1 cellular context compared by ENCODE assay signal in genomic region chr3:136818191-136818850, GRCh38.
TF ChIP-seq lines count a peak whose summit lies in the region.

No MANE protein-coding gene starts in this region.

TF ChIP-seq in K562, 482 proteins besides CTCF, POLR2A, EP300 and RAD21 (continued from another document):
- TF ChIP-seq, protein P1, sequence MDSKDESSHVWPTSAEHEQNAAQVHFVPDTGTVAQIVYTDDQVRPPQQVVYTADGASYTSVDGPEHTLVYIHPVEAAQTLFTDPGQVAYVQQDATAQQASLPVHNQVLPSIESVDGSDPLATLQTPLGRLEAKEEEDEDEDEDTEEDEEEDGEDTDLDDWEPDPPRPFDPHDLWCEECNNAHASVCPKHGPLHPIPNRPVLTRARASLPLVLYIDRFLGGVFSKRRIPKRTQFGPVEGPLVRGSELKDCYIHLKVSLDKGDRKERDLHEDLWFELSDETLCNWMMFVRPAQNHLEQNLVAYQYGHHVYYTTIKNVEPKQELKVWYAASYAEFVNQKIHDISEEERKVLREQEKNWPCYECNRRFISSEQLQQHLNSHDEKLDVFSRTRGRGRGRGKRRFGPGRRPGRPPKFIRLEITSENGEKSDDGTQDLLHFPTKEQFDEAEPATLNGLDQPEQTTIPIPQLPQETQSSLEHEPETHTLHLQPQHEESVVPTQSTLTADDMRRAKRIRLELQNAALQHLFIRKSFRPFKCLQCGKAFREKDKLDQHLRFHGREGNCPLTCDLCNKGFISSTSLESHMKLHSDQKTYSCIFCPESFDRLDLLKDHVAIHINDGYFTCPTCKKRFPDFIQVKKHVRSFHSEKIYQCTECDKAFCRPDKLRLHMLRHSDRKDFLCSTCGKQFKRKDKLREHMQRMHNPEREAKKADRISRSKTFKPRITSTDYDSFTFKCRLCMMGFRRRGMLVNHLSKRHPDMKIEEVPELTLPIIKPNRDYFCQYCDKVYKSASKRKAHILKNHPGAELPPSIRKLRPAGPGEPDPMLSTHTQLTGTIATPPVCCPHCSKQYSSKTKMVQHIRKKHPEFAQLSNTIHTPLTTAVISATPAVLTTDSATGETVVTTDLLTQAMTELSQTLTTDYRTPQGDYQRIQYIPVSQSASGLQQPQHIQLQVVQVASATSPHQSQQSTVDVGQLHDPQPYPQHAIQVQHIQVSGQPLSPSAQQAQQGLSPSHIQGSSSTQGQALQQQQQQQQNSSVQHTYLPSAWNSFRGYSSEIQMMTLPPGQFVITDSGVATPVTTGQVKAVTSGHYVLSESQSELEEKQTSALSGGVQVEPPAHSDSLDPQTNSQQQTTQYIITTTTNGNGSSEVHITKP (IDR thresholded peaks at IDR 0.05; ENCODE audit: partially characterized antibody): peak; percentile 80
- TF ChIP-seq CREM (IDR thresholded peaks at IDR 0.05; ENCODE audit: low read depth) (0 out of 2 replicates have a peak, but pooled peaks have one; percentile 40), ATF1 (CRISPR knock-in tag; IDR thresholded peaks at IDR 0.05) (no peak), ATF1 (tag; IDR thresholded peaks at IDR 0.05) (peak; percentile 51), KDM1A (IDR thresholded peaks at IDR 0.05) (peak in 1 of 2 experiments; percentile 57; a peak in 2 of 4 replicates), KLF1 (tag; IDR thresholded peaks at IDR 0.05) (no peak), STAT5B (CRISPR knock-in tag; IDR thresholded peaks at IDR 0.05) (no peak), RNF2 (IDR thresholded peaks at IDR 0.05) (no peak), FIP1L1 (IDR thresholded peaks at IDR 0.05; ENCODE audit: low read depth, low read length, poor library complexity, severe bottlenecking) (no peak), ZNF324 (CRISPR knock-in tag; IDR thresholded peaks at IDR 0.05) (no peak)
